ENCODE assay signal across 18 cellular contexts in genomic region chr5:138024117-138024516, GRCh38. TPM values are rescaled to one million over a fixed set of nuclear protein-coding genes. Genes with fewer than 3 reads are reported as not detected.
DNase-seq lines count a peak whose midpoint lies in the region; ATAC-seq and TF ChIP-seq lines count a peak whose summit lies in the region.
"Had no signal": no experiment of that assay in that cellular context is flagged by ENCODE, and none has a peak within 500 bp of the region (broad histone marks: within the 10 kb centered on the region; RNA-seq: fewer than 3 reads in every experiment).

No MANE protein-coding gene starts in this region.

- H3K4me3 ChIP-seq in AG10803 (ENCODE audit: low read length) (no peak overlapping the region), DND-41 (ENCODE audit: low read depth in 1 of 2, low read length in 2 of 2) (no peak overlapping the region)
- H3K4me3 ChIP-seq: BLaER1, lung, SJCRH30 had no signal

- no peaks in the 10 kb centered on the region for H3K27me3 Mint-ChIP-seq in central memory CD8-positive, alpha-beta T cell
- H3K27me3 Mint-ChIP-seq in naive thymus-derived CD8-positive, alpha-beta T cell: no peaks in the 10 kb centered on the region
- H3K27me3 Mint-ChIP-seq: IgD-negative memory B cell had no signal

- H3K4me1 ChIP-seq in DND-41 (ENCODE audit: insufficient read depth, low read length): peaks cover 11% of the 10 kb centered on the region; the same call in 1 of the 2 replicates
- H3K4me1 ChIP-seq: SJCRH30 had no signal

- H3K4me1 Mint-ChIP-seq in central memory CD8-positive, alpha-beta T cell: peaks cover 58% of the 10 kb centered on the region
- peaks cover 20 to 80% (median 69%) of the 10 kb centered on the region in 4 donors for H3K4me1 Mint-ChIP-seq in naive thymus-derived CD8-positive, alpha-beta T cell

- H3K9ac ChIP-seq in DND-41 (ENCODE audit: low read depth, low read length): no peak overlapping the region; the same call in 1 of the 2 replicates
- H3K9ac ChIP-seq: BLaER1 had no signal

- H3K9me3 Mint-ChIP-seq in central memory CD8-positive, alpha-beta T cell: no peaks in the 10 kb centered on the region
- H3K9me3 Mint-ChIP-seq in naive thymus-derived CD8-positive, alpha-beta T cell: no peaks in the 10 kb centered on the region
- H3K9me3 Mint-ChIP-seq: IgD-negative memory B cell, nephron had no signal

- no peak for TF ChIP-seq CTCF in AG10803 (conservative IDR thresholded peaks at IDR 0.05; ENCODE audit: low read length)
- no peak for TF ChIP-seq CTCF in DND-41 (IDR thresholded peaks at IDR 0.05; ENCODE audit: borderline replicate concordance, extremely low read depth, low read length, poor library complexity, severe bottlenecking)

- peak overlapping the region; percentile 50 for H3K27ac Mint-ChIP-seq in central memory CD8-positive, alpha-beta T cell (ENCODE audit: low read depth)
- H3K27ac Mint-ChIP-seq in naive thymus-derived CD8-positive, alpha-beta T cell: peak overlapping the region in 4 of 10 donors; percentile 18 to 72 (median 24)
- H3K27ac Mint-ChIP-seq: nephron had no signal

- H3K4me3 Mint-ChIP-seq in central memory CD8-positive, alpha-beta T cell: no peak overlapping the region
- peak overlapping the region in 7 of 10 donors; percentile 1 to 68 (median 32) for H3K4me3 Mint-ChIP-seq in naive thymus-derived CD8-positive, alpha-beta T cell
- H3K4me3 Mint-ChIP-seq: nephron had no signal

- ATAC-seq in DND-41 (ENCODE audit: insufficient read depth, low read depth) (no peak), left colon (no peak), GM18511 (IDR thresholded peaks at IDR 0.05; ENCODE audit: unreplicated experiment) (no peak)
- ATAC-seq in central memory CD8-positive, alpha-beta T cell (replicated peaks; ENCODE audit: extremely low read depth, poor library complexity, severe bottlenecking): no peak
- no peak for ATAC-seq in naive thymus-derived CD8-positive, alpha-beta T cell

- peak overlapping the region; percentile 25; the same call in 1 of the 2 replicates for H3K27ac ChIP-seq in DND-41 (ENCODE audit: low read length)
- H3K27ac ChIP-seq: BLaER1, SJCRH30 had no signal

- no peaks in the 10 kb centered on the region for H3K9me3 ChIP-seq in DND-41 (ENCODE audit: insufficient read depth, low read length, severe bottlenecking)
- H3K9me3 ChIP-seq: SJCRH30 had no signal

- intact Hi-C loops in left colon (cut with DNase I, micrococcal nuclease): no loop called here

- DNase-seq in AG10803 (ENCODE audit: low read depth) (peak; percentile 34), DND-41 (no peak), left colon (no peak), MV-4-11 (lab: John Stamatoyannopoulos, UW) (no peak)
- DNase-seq in central memory CD8-positive, alpha-beta T cell (ENCODE audit: low spot score in 2 of 2): no peak
- no peak for DNase-seq in naive thymus-derived CD8-positive, alpha-beta T cell
- DNase-seq: activated CD4-positive, CD25-positive, alpha-beta regulatory T cell treated with anti-CD3 and anti-CD28 coated beads, Interleukin-2, amount 50 U/mL, for 72 hours; activated naive CD4-positive, alpha-beta T cell; NCI-H1048; NCI-H526; OCI-M1; SJCRH30 had no signal

- POLR2A ChIA-PET in naive thymus-derived CD8-positive, alpha-beta T cell (lab: Charles Lee): no interaction called here

- peaks cover 91% of the 10 kb centered on the region for H3K79me2 ChIP-seq in DND-41 (ENCODE audit: insufficient read depth, low read length)

- peaks cover 81% of the 10 kb centered on the region for H4K20me1 ChIP-seq in DND-41 (ENCODE audit: insufficient read depth, low read length)

- H3K36me3 Mint-ChIP-seq in central memory CD8-positive, alpha-beta T cell (ENCODE audit: insufficient read depth): peaks cover 17% of the 10 kb centered on the region
- H3K36me3 Mint-ChIP-seq in naive thymus-derived CD8-positive, alpha-beta T cell: peaks cover 0 to 33% (median 7%) of the 10 kb centered on the region in 3 donors

- no peaks in the 10 kb centered on the region for H3K27me3 ChIP-seq in DND-41 (ENCODE audit: insufficient read depth, low read length, poor library complexity)
- H3K27me3 ChIP-seq: BLaER1, SJCRH30 had no signal

- no peak overlapping the region for H2AFZ ChIP-seq in DND-41 (ENCODE audit: low read depth, low read length)

- peaks cover 24% of the 10 kb centered on the region for H3K36me3 ChIP-seq in DND-41 (ENCODE audit: insufficient read depth, low read length)

- H3K4me2 ChIP-seq in DND-41 (ENCODE audit: insufficient read depth, low read length): no peak overlapping the region
- H3K4me2 ChIP-seq: BLaER1 had no signal

RNA-seq across cellular contexts. Expression of gene FAM13B, which starts 8.8 kb away (rescaled TPM):
- 10 to 100 TPM; 68.9 to 75.3 TPM for total RNA-seq in naive thymus-derived CD8-positive, alpha-beta T cell
- polyA plus RNA-seq in naive thymus-derived CD8-positive, alpha-beta T cell: 10 to 100 TPM; 21.7 to 25.1 (median 22.3) TPM
- 10 to 100 TPM; 20.8 to 24.2 TPM for total RNA-seq in left colon

RNA-seq across cellular contexts. Expression of gene WNT8A, which starts 59.7 kb away (rescaled TPM):
- total RNA-seq in naive thymus-derived CD8-positive, alpha-beta T cell: not detected
- not detected for polyA plus RNA-seq in naive thymus-derived CD8-positive, alpha-beta T cell
- not detected for total RNA-seq in left colon
- total RNA-seq: epithelial cell of proximal tubule, lung, SJCRH30 had no signal
- polyA plus RNA-seq: IgD-negative memory B cell, lung had no signal
